Comparison of ENCODE assay signal across 9 cellular contexts in the genomic region with DNA sequence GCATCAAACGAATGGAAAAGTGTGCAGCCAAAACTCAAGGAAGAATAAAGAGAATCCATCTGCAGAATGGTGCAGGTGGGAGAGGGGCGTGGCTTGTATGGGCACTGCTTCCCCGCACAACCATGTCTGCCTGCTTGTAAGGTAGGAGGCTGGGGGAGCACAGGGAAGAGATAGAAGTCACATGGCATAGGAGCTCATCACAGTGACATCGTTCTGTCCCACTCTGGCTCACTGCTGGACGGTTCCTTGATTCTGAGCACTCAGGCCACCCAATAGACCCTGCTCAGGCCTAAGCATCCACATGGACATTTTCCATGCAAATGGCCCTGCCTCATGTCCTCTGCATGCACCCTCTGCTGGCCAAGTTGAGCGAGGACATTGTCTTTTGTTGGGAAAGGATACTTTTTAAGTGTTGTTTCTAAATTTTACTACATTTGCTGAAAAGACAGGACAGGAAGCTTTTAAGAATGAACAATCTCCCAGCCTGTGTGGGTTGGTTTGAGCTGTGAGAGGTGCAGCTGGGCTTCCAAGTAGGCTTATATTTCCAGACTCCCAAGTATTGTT. TPM values are rescaled to one million over a fixed set of nuclear protein-coding genes. Genes with fewer than 3 reads are reported as not detected.
DNase-seq lines count a peak whose midpoint lies in the region; ATAC-seq and TF ChIP-seq lines count a peak whose summit lies in the region.
"Had no signal": no experiment of that assay in that cellular context is flagged by ENCODE, and none has a peak within 500 bp of the region (broad histone marks: within the 10 kb centered on the region; RNA-seq: fewer than 3 reads in every experiment).

No MANE protein-coding gene starts in this region.

- H3K27me3 ChIP-seq in liver (ENCODE audit: control insufficient read depth in 4 of 4, insufficient read depth in 4 of 4, low read length in 3 of 4) (no peaks in the 10 kb centered on the region), gastroesophageal sphincter (no peaks in the 10 kb centered on the region)

- H3K36me3 Mint-ChIP-seq in WTC11 (no peaks in the 10 kb centered on the region), T-helper 17 cell (ENCODE audit: low read depth) (peaks cover 2% of the 10 kb centered on the region)
- H3K36me3 Mint-ChIP-seq: naive B cell had no signal

- POLR2A ChIA-PET in WTC11 (lab: Charles Lee): interaction anchor here (0.7 kb wide), 1 partner anchor 19 kb away, joined by 4 read pairs; no protein-coding TSS in a partner anchor

- H3K4me1 ChIP-seq in liver (ENCODE audit: control insufficient read depth in 4 of 4, insufficient read depth in 4 of 4, low read length in 3 of 4) (peaks cover 5 to 26% (median 10%) of the 10 kb centered on the region in 4 donors), gastroesophageal sphincter (peaks cover 0 to 22% (median 0%) of the 10 kb centered on the region in 3 donors)

- no peak overlapping the region for H3K9ac ChIP-seq in liver (ENCODE audit: low read depth in 1 of 2, low read length in 2 of 2)

- no peak for TF ChIP-seq EP300 in gastroesophageal sphincter (IDR thresholded peaks at IDR 0.05)

- H3K4me3 Mint-ChIP-seq in WTC11: no peak overlapping the region
- H3K4me3 Mint-ChIP-seq in T-helper 17 cell: no peak overlapping the region

- H3K36me3 ChIP-seq in liver (ENCODE audit: control insufficient read depth in 4 of 4, insufficient read depth in 3 of 4, low read depth in 1 of 4, low read length in 3 of 4) (no peaks in the 10 kb centered on the region), gastroesophageal sphincter (no peaks in the 10 kb centered on the region)

- DNase-seq in COLO829 (ENCODE audit: low spot score) (peak; percentile 40), HT-29 (ENCODE audit: low spot score) (peak; percentile 53), WTC11 (ENCODE audit: low spot score) (peak; percentile 35), T-helper 17 cell (no peak)
- DNase-seq in NK-92 treated with Interleukin-12 subunit alpha and Interleukin-12 subunit beta, amount 100 ng/mL, for 24 hours (lab: John Stamatoyannopoulos, UW): no peak
- DNase-seq: naive B cell had no signal

- ATAC-seq in WTC11 (no peak), GM18870 (IDR thresholded peaks at IDR 0.05; ENCODE audit: unreplicated experiment) (no peak), T-helper 17 cell (no peak), gastroesophageal sphincter (no peak)

- no peaks in the 10 kb centered on the region for H3K9me3 Mint-ChIP-seq in WTC11
- H3K9me3 Mint-ChIP-seq: naive B cell had no signal

- H3K4me3 ChIP-seq in liver (ENCODE audit: low read depth in 1 of 3, low read length in 3 of 3) (no peak overlapping the region), gastroesophageal sphincter (no peak overlapping the region)

- H3K27me3 Mint-ChIP-seq in WTC11 (ENCODE audit: low read depth): peaks cover 26% of the 10 kb centered on the region
- peaks cover 61% of the 10 kb centered on the region for H3K27me3 Mint-ChIP-seq in T-helper 17 cell

- H3K4me1 Mint-ChIP-seq in WTC11 (peaks cover 29% of the 10 kb centered on the region), T-helper 17 cell (peaks cover 9% of the 10 kb centered on the region)

- 83% methylated on average over 6 of the region's 6 CpGs for WGBS in liver
- WGBS in gastroesophageal sphincter (ENCODE audit: low coverage in 1 of 2), 2 donors: 88 to 93% methylated on average over 3 to 4 of the region's 6 CpGs

- no peak for TF ChIP-seq POLR2A in gastroesophageal sphincter (IDR thresholded peaks at IDR 0.05)

- no peak overlapping the region for H3K27ac ChIP-seq in liver (ENCODE audit: low read depth in 1 of 2, low read length in 2 of 2)
- no peak overlapping the region for H3K27ac ChIP-seq in gastroesophageal sphincter

- H3K27ac Mint-ChIP-seq in WTC11 (no peak overlapping the region; the same call in 1 of the 2 replicates), T-helper 17 cell (no peak overlapping the region)
- H3K27ac Mint-ChIP-seq: naive B cell had no signal

- peak; percentile 79 to 89 for TF ChIP-seq RAD21 in liver (IDR thresholded peaks at IDR 0.05)

- TF ChIP-seq CTCF in WTC11 (IDR thresholded peaks at IDR 0.05) (peak; percentile 44), liver (IDR thresholded peaks at IDR 0.05; ENCODE audit: low read depth, low read length, missing input control) (peak; percentile 62), gastroesophageal sphincter (IDR thresholded peaks at IDR 0.05) (peak in 1 of 4 experiments; percentile 18)

- H3K9me3 ChIP-seq in liver (ENCODE audit: control insufficient read depth in 4 of 4, low read length in 3 of 4) (no peaks in the 10 kb centered on the region), T-helper 17 cell (ENCODE audit: control insufficient read depth, low read length, poor library complexity, severe bottlenecking) (no peaks in the 10 kb centered on the region), gastroesophageal sphincter (no peaks in the 10 kb centered on the region)

- CTCF ChIA-PET in WTC11 (lab: Charles Lee): interaction anchor here (1.1 to 1.9 kb wide), 4 partner anchors 8 to 157 kb away, joined by 3 to 9 read pairs (median 6); no protein-coding TSS in a partner anchor

TF ChIP-seq in WTC11, 78 proteins besides CTCF, POLR2A, EP300 and RAD21:
- TF ChIP-seq ESRRA (CRISPR knock-in tag; IDR thresholded peaks at IDR 0.05; ENCODE audit: borderline replicate concordance): no peak
- no peak for TF ChIP-seq ZNF423 (CRISPR knock-in tag; IDR thresholded peaks at IDR 0.05)

TF ChIP-seq in liver, 16 proteins besides CTCF, POLR2A, EP300 and RAD21:
- TF ChIP-seq RXRA (IDR thresholded peaks at IDR 0.05) (peak in 1 of 2 donors; percentile 8), SP1 (IDR thresholded peaks at IDR 0.05) (no peak), HNF4A (conservative IDR thresholded peaks at IDR 0.05) (peak in 1 of 2 donors; percentile 12)
TF ChIP-seq in liver: peak in this region for 2.

RNA-seq across cellular contexts. Expression of a gene that starts 3.1 kb away (rescaled TPM):
- 15.0 and 20.5 TPM in 2 replicates for total RNA-seq in HT-29 (2014; rRNA removed; shearing (Covaris generic))
- total RNA-seq in WTC11 (2021) (10.4 to 11.0 TPM (median 10.8 TPM) in 3 replicates), liver (100 to 1,000 TPM in 1 of 2 donors, 10 to 100 TPM in 1; 17.1 to 158 TPM), T-helper 17 cell (10 to 100 TPM in 1 of 2 donors, 1 to 10 TPM in 1; 2.1 to 52.1 TPM), gastroesophageal sphincter (1,000 to 10,000 TPM; 1,558 to 2,522 (median 2,261) TPM)
- 10 to 100 TPM; 35.4 to 48.5 TPM for polyA plus RNA-seq in liver

Comparison
In these comparisons a context has a peak if more than half of its experiments do, and no peak if none do; other contexts are left out.
1. DNase-seq: peak in COLO829 (single experiment), HT-29 (single experiment) and WTC11 (single experiment); none in NK-92 treated with Interleukin-12 subunit alpha and Interleukin-12 subunit beta, amount 100 ng/mL, for 24 hours (single experiment) and T-helper 17 cell (0 of 3).
2. RNA of a gene that starts 3.1 kb away (total RNA-seq): 1,558 to 2,522 TPM in gastroesophageal sphincter; 17.1 to 158 TPM in liver, 2.1 to 52.1 TPM in T-helper 17 cell, 15.0 to 20.5 TPM in HT-29 and 10.4 to 11.0 TPM in WTC11; every median in the first group is over 4 times any median in the second.